37 cellular contexts compared by ENCODE assay signal in the genomic region with DNA sequence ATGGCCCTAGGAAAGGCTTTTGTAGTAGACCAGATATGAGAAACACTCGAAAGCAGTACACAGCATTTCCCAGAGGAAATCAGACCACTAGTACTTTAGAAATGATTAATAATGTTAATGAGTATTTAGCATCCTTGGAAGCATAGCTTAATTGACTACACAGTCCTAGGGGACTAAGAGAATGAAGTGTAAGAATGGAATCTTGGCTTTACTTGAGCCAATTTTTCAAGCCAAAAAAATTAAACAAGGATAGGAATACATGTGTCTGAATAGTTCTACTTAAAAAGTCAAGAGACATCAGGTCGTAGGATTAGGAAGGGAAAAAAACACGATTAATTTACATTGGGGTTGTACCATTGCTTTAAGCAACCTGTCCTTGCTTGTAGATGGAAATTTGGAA. TPM values are rescaled to one million over a fixed set of nuclear protein-coding genes. Genes with fewer than 3 reads are reported as not detected.
DNase-seq lines count a peak whose midpoint lies in the region; ATAC-seq, FAIRE-seq and TF ChIP-seq lines count a peak whose summit lies in the region.
"Had no signal": no experiment of that assay in that cellular context is flagged by ENCODE, and none has a peak within 500 bp of the region (broad histone marks: within the 10 kb centered on the region; RNA-seq: fewer than 3 reads in every experiment).

No MANE protein-coding gene starts in this region.

- H3K27me3 ChIP-seq in astrocyte (ENCODE audit: insufficient read depth, low read length), result no peaks in the 10 kb centered on the region
- H3K27me3 ChIP-seq: BE2C; BLaER1; BLaER1 treated with 17β-estradiol and CSF1 and Interleukin-3, amounts not matched to agents 10 nM and 100 nM had no signal

- DNase-seq in astrocyte (ENCODE audit: low read depth) (peak; percentile 58), astrocyte of the hippocampus (ENCODE audit: low read depth, low spot score) (peak; percentile 49), putamen (ENCODE audit: low spot score) (no peak), SHP77 treated with DMSO at 0.1 percent for 48 hours (lab: John Stamatoyannopoulos, UW) (no peak)
- DNase-seq: 8988T; ACHN; AML-193; BE2C; C1 segment of cervical spinal cord; Caco-2; Calu3; CD4-positive, alpha-beta memory T cell; CD4-positive, alpha-beta T cell; CD4-positive, CD25-positive, alpha-beta regulatory T cell; CD8-positive, alpha-beta memory T cell; CD8-positive, alpha-beta T cell; COR-L47; DMS 273 treated with DMSO at 0.1 percent for 48 hours; DMS153; DMS53; DMS79; DMS79 treated with DMSO at 0.1 percent for 48 hours; DND-41; EL had no signal

- H3K36me3 Mint-ChIP-seq in astrocyte (ENCODE audit: low read depth, unreplicated experiment), result no peaks in the 10 kb centered on the region
- H3K36me3 Mint-ChIP-seq in nephron (ENCODE audit: low read depth), result no peaks in the 10 kb centered on the region
- H3K36me3 Mint-ChIP-seq: CD14-positive monocyte; CD4-positive, alpha-beta memory T cell; CD4-positive, CD25-positive, alpha-beta regulatory T cell; CD8-positive, alpha-beta memory T cell; CD8-positive, alpha-beta T cell had no signal

- no peaks in the 10 kb centered on the region for H3K79me2 ChIP-seq in astrocyte (ENCODE audit: insufficient read depth, low read length)

- no peak for ATAC-seq in HG02642 (IDR thresholded peaks at IDR 0.05; ENCODE audit: poor library complexity, unreplicated experiment)
- ATAC-seq: A549; CD8-positive, alpha-beta T cell had no signal

- no peak overlapping the region for H3K9ac ChIP-seq in astrocyte (ENCODE audit: low read length)
- H3K9ac ChIP-seq: BLaER1; BLaER1 treated with 17β-estradiol and CSF1 and Interleukin-3, amounts not matched to agents 10 nM and 100 nM had no signal

- no peak overlapping the region for H3K4me2 ChIP-seq in astrocyte (ENCODE audit: low read length)
- H3K4me2 ChIP-seq: A549; BLaER1; BLaER1 treated with 17β-estradiol and CSF1 and Interleukin-3, amounts not matched to agents 10 nM and 100 nM had no signal

- H3K9me3 ChIP-seq in astrocyte (ENCODE audit: insufficient read depth, low read depth, low read length), result no peaks in the 10 kb centered on the region
- H3K9me3 ChIP-seq: A549; BE2C; BLaER1; BLaER1 treated with 17β-estradiol and CSF1 and Interleukin-3, amounts not matched to agents 10 nM and 100 nM; Caco-2 had no signal

- no peaks in the 10 kb centered on the region for H3K36me3 ChIP-seq in astrocyte (ENCODE audit: insufficient read depth, low read length)
- H3K36me3 ChIP-seq: BE2C; BLaER1; BLaER1 treated with 17β-estradiol and CSF1 and Interleukin-3, amounts not matched to agents 10 nM and 100 nM had no signal

- H3K4me3 ChIP-seq in astrocyte (ENCODE audit: insufficient read depth, low read depth, low read length), result no peak overlapping the region
- H3K4me3 ChIP-seq: A549; BLaER1; BLaER1 treated with 17β-estradiol and CSF1 and Interleukin-3, amounts not matched to agents 10 nM and 100 nM had no signal

- no peak overlapping the region for H3K27ac Mint-ChIP-seq in astrocyte (ENCODE audit: unreplicated experiment)
- H3K27ac Mint-ChIP-seq in nephron, result peak overlapping the region in 2 of 3 experiments; percentile 19 to 60
- H3K27ac Mint-ChIP-seq: B cell; CD14-positive monocyte; CD4-positive, alpha-beta memory T cell; CD4-positive, alpha-beta T cell; CD4-positive, CD25-positive, alpha-beta regulatory T cell; CD8-positive, alpha-beta memory T cell; CD8-positive, alpha-beta T cell had no signal

- H2AFZ ChIP-seq in astrocyte (ENCODE audit: low read depth, low read length), result no peak overlapping the region

- no peak for FAIRE-seq in astrocyte (lab: Jason Lieb, UNC)
- FAIRE-seq: A204.1, A549, D721Med had no signal

- H3K4me3 Mint-ChIP-seq in astrocyte (ENCODE audit: unreplicated experiment) (no peak overlapping the region), nephron (no peak overlapping the region)
- H3K4me3 Mint-ChIP-seq: B cell; CD14-positive monocyte; CD4-positive, alpha-beta memory T cell; CD4-positive, alpha-beta T cell; CD4-positive, CD25-positive, alpha-beta regulatory T cell; CD8-positive, alpha-beta memory T cell; CD8-positive, alpha-beta T cell had no signal

- no peaks in the 10 kb centered on the region for H3K9me3 Mint-ChIP-seq in astrocyte (ENCODE audit: unreplicated experiment)
- no peaks in the 10 kb centered on the region for H3K9me3 Mint-ChIP-seq in nephron
- H3K9me3 Mint-ChIP-seq: CD4-positive, alpha-beta memory T cell; CD4-positive, alpha-beta T cell; CD8-positive, alpha-beta memory T cell; CD8-positive, alpha-beta T cell had no signal

- H3K27me3 Mint-ChIP-seq in astrocyte (ENCODE audit: low read depth, unreplicated experiment) (no peaks in the 10 kb centered on the region), nephron (ENCODE audit: low read depth) (no peaks in the 10 kb centered on the region)
- H3K27me3 Mint-ChIP-seq: B cell; CD4-positive, CD25-positive, alpha-beta regulatory T cell had no signal

- H3K4me1 ChIP-seq in astrocyte (ENCODE audit: insufficient read depth, low read length), result no peaks in the 10 kb centered on the region
- H3K4me1 ChIP-seq: BE2C; BLaER1; BLaER1 treated with 17β-estradiol and CSF1 and Interleukin-3, amounts not matched to agents 10 nM and 100 nM; Caco-2 had no signal

- no peaks in the 10 kb centered on the region for H4K20me1 ChIP-seq in astrocyte (ENCODE audit: insufficient read depth, low read length)
- H4K20me1 ChIP-seq: BLaER1; BLaER1 treated with 17β-estradiol and CSF1 and Interleukin-3, amounts not matched to agents 10 nM and 100 nM had no signal

- H3K4me1 Mint-ChIP-seq in astrocyte (ENCODE audit: low read depth, unreplicated experiment) (no peaks in the 10 kb centered on the region), nephron (peaks cover 12% of the 10 kb centered on the region)
- H3K4me1 Mint-ChIP-seq: B cell; CD4-positive, CD25-positive, alpha-beta regulatory T cell; CD8-positive, alpha-beta memory T cell had no signal

- TF ChIP-seq CTCF in astrocyte (IDR thresholded peaks at IDR 0.05; ENCODE audit: insufficient read depth, low read depth, low read length) (no peak), nephron (IDR thresholded peaks at IDR 0.05; ENCODE audit: unreplicated experiment in 3 of 3) (no peak)

- no peak overlapping the region for H3K27ac ChIP-seq in astrocyte (ENCODE audit: low read depth, low read length)
- H3K27ac ChIP-seq: 22Rv1; A549; BLaER1; BLaER1 treated with 17β-estradiol and CSF1 and Interleukin-3, amounts not matched to agents 10 nM and 100 nM; C4-2B had no signal

RNA-seq across cellular contexts. Expression of a gene that starts 38.2 kb away (rescaled TPM):
- total RNA-seq in astrocyte, result 0.48 and 0.89 TPM in 2 replicates
- total RNA-seq: A172; A673; B cell; Caco-2; Calu3; CD4-positive, alpha-beta memory T cell; CD4-positive, alpha-beta T cell; CD4-positive, CD25-positive, alpha-beta regulatory T cell; CD8-positive, alpha-beta memory T cell; CD8-positive, alpha-beta T cell had no signal

RNA-seq across cellular contexts. Expression of a gene that starts 59.2 kb away (rescaled TPM):
- total RNA-seq in astrocyte, result 81.5 and 83.0 TPM in 2 replicates
- total RNA-seq: A172; A673; Caco-2; Calu3; CD4-positive, alpha-beta memory T cell had no signal

Comparison
In these comparisons a context has a peak if more than half of its experiments do, and no peak if none do; other contexts are left out.
1. DNase-seq: peak in astrocyte (single experiment) and astrocyte of the hippocampus (single experiment); none in putamen (single experiment) and SHP77 treated with DMSO at 0.1 percent for 48 hours (single experiment).